In genomic region chr4:57099363-57099762, GRCh38 we compare ENCODE assay signal across 17 cellular contexts. TPM values are rescaled to one million over a fixed set of nuclear protein-coding genes. Genes with fewer than 3 reads are reported as not detected.
A peak's percentile ranks its signal among the peaks of the same experiment; 100 is the strongest.
DNase-seq lines count a peak whose midpoint lies in the region; ATAC-seq and TF ChIP-seq lines count a peak whose summit lies in the region.
"Had no signal": no experiment of that assay in that cellular context is flagged by ENCODE, and none has a peak within 500 bp of the region (broad histone marks: within the 10 kb centered on the region; RNA-seq: fewer than 3 reads in every experiment).

No MANE protein-coding gene starts in this region.

- H3K36me3 Mint-ChIP-seq in osteocyte (ENCODE audit: unreplicated experiment) = peaks cover 52% of the 10 kb centered on the region
- H3K36me3 Mint-ChIP-seq: activated naive CD8-positive, alpha-beta T cell treated with anti-CD3 and anti-CD28 coated beads, Interleukin-2, amount 10 ng/mL, durations not matched to agents 7 days and 5 days; naive B cell had no signal

- TF ChIP-seq POLR2A in transverse colon (IDR thresholded peaks at IDR 0.05) = no peak

- no peak overlapping the region for H3K9ac ChIP-seq in duodenal mucosa (ENCODE audit: low read depth in 1 of 2, low read length in 2 of 2)
- H3K9ac ChIP-seq: KMS-11 had no signal

- H3K27me3 Mint-ChIP-seq in osteocyte (ENCODE audit: unreplicated experiment) = no peaks in the 10 kb centered on the region
- H3K27me3 Mint-ChIP-seq: naive B cell had no signal

- intact Hi-C loops in Right ventricle myocardium superior (cut with DNase I) (no loop called here), transverse colon (cut with DNase I; ENCODE audit: low total_unique reads) (no loop called here)

- H3K4me3 Mint-ChIP-seq in osteocyte (ENCODE audit: unreplicated experiment) = no peak overlapping the region
- H3K4me3 Mint-ChIP-seq: activated CD4-positive, alpha-beta T cell treated with anti-CD3 and anti-CD28 coated beads, Interleukin-2, amount 10 ng/mL, durations not matched to agents 7 days and 5 days; activated naive CD8-positive, alpha-beta T cell treated with anti-CD3 and anti-CD28 coated beads, Interleukin-2, amount 10 ng/mL, durations not matched to agents 7 days and 5 days; naive B cell had no signal

- peak overlapping the region; percentile 95 for H3K27ac Mint-ChIP-seq in osteocyte (ENCODE audit: unreplicated experiment)
- H3K27ac Mint-ChIP-seq: activated CD4-positive, alpha-beta T cell treated with anti-CD3 and anti-CD28 coated beads, Interleukin-2, amount 10 ng/mL, durations not matched to agents 7 days and 5 days; activated naive CD8-positive, alpha-beta T cell treated with anti-CD3 and anti-CD28 coated beads, Interleukin-2, amount 10 ng/mL, durations not matched to agents 7 days and 5 days; naive B cell had no signal

- H3K36me3 ChIP-seq in cardiac muscle cell (no peaks in the 10 kb centered on the region), duodenal mucosa (ENCODE audit: control insufficient read depth in 1 of 2, insufficient read depth in 2 of 2, low read length in 2 of 2) (no peaks in the 10 kb centered on the region), transverse colon (no peaks in the 10 kb centered on the region)

- ATAC-seq in Right ventricle myocardium superior (ENCODE audit: poor library complexity) = no peak

- peak overlapping the region; percentile 88 for H3K27ac ChIP-seq in cardiac muscle cell
- H3K27ac ChIP-seq in duodenal mucosa (ENCODE audit: low read depth, low read length) = peak overlapping the region; percentile 5
- peak overlapping the region; percentile 61 to 88 (median 78) for H3K27ac ChIP-seq in transverse colon
- H3K27ac ChIP-seq in substantia nigra (ENCODE audit: low read depth, low read length, poor library complexity, severe bottlenecking) = no peak overlapping the region
- H3K27ac ChIP-seq: KMS-11 had no signal

- H3K4me3 ChIP-seq in cardiac muscle cell (no peak overlapping the region), duodenal mucosa (ENCODE audit: low read depth in 1 of 2, low read length in 2 of 2) (no peak overlapping the region), transverse colon (no peak overlapping the region)

- H3K9me3 ChIP-seq in cardiac muscle cell (ENCODE audit: low read depth) = no peaks in the 10 kb centered on the region
- no peaks in the 10 kb centered on the region for H3K9me3 ChIP-seq in duodenal mucosa (ENCODE audit: control insufficient read depth in 1 of 2, low read length in 2 of 2)
- H3K9me3 ChIP-seq in transverse colon = no peaks in the 10 kb centered on the region

- H3K9me3 Mint-ChIP-seq in osteocyte (ENCODE audit: unreplicated experiment) = no peaks in the 10 kb centered on the region
- H3K9me3 Mint-ChIP-seq: activated CD4-positive, alpha-beta T cell treated with anti-CD3 and anti-CD28 coated beads, Interleukin-2, amount 10 ng/mL, durations not matched to agents 7 days and 5 days; activated naive CD8-positive, alpha-beta T cell treated with anti-CD3 and anti-CD28 coated beads, Interleukin-2, amount 10 ng/mL, durations not matched to agents 7 days and 5 days; naive B cell had no signal

- DNase-seq in cardiac muscle cell (ENCODE audit: low read depth in 1 of 2, low spot score in 1 of 2) = no peak
- DNase-seq in Right ventricle myocardium superior = no peak
- no peak for DNase-seq in osteocyte (ENCODE audit: extremely low spot score, unreplicated experiment)
- no peak for DNase-seq in transverse colon
- DNase-seq in AG20443 (ENCODE audit: low spot score) = no peak
- DNase-seq in substantia nigra (lab: John Stamatoyannopoulos, UW) = no peak
- DNase-seq in EL = no peak
- DNase-seq: 8988T; activated CD4-positive, alpha-beta T cell treated with anti-CD3 and anti-CD28 coated beads, Interleukin-2, amount 10 ng/mL, durations not matched to agents 7 days and 5 days; activated naive CD8-positive, alpha-beta T cell treated with anti-CD3 and anti-CD28 coated beads, Interleukin-2, amount 10 ng/mL, durations not matched to agents 7 days and 5 days; activated T-cell treated with anti-CD3 and anti-CD28 coated beads, Interleukin-2, amount 50 U/mL, for 48 hours; naive B cell; NCI-H1417 treated with DMSO at 0.1 percent for 48 hours; NCI-H446 treated with DMSO at 0.1 percent for 48 hours; stimulated activated CD4-positive, alpha-beta T cell treated with anti-CD3 and anti-CD28 coated beads, Interleukin-4, amount 100 ng/mL, for 1 hour had no signal

- TF ChIP-seq EP300 in transverse colon (IDR thresholded peaks at IDR 0.05; ENCODE audit: low read depth) = no peak

- in situ Hi-C loops in transverse colon (cut with MboI; ENCODE audit: low pct_ligation_motif_present in 1 of 4, low pct_unique_long_range_greater_than_20kb in 1 of 4, low sequenced_read_pairs in 3 of 4) = no loop called here

- TF ChIP-seq CTCF in cardiac muscle cell (IDR thresholded peaks at IDR 0.05; ENCODE audit: low read depth, low read length) (no peak), osteocyte (IDR thresholded peaks at IDR 0.05) (no peak), transverse colon (IDR thresholded peaks at IDR 0.05) (no peak)

- no peaks in the 10 kb centered on the region for H3K27me3 ChIP-seq in cardiac muscle cell
- no peaks in the 10 kb centered on the region for H3K27me3 ChIP-seq in duodenal mucosa (ENCODE audit: control insufficient read depth in 1 of 2, insufficient read depth in 2 of 2, low read length in 2 of 2)
- H3K27me3 ChIP-seq in transverse colon = no peaks in the 10 kb centered on the region

- peaks cover 42% of the 10 kb centered on the region for H3K4me1 ChIP-seq in cardiac muscle cell (ENCODE audit: low read depth)
- H3K4me1 ChIP-seq in duodenal mucosa (ENCODE audit: control insufficient read depth in 1 of 2, insufficient read depth in 2 of 2, low read length in 2 of 2) = peaks cover 0 to 14% of the 10 kb centered on the region in 2 donors
- peaks cover 9 to 52% (median 28%) of the 10 kb centered on the region in 4 donors for H3K4me1 ChIP-seq in transverse colon

- 60 to 64% methylated on average over 2 of the region's 2 CpGs for WGBS in transverse colon (ENCODE audit: low coverage in 1 of 2), 2 donors

- peaks cover 98% of the 10 kb centered on the region for H3K4me1 Mint-ChIP-seq in osteocyte (ENCODE audit: unreplicated experiment)
- H3K4me1 Mint-ChIP-seq: activated CD4-positive, alpha-beta T cell treated with anti-CD3 and anti-CD28 coated beads, Interleukin-2, amount 10 ng/mL, durations not matched to agents 7 days and 5 days; activated naive CD8-positive, alpha-beta T cell treated with anti-CD3 and anti-CD28 coated beads, Interleukin-2, amount 10 ng/mL, durations not matched to agents 7 days and 5 days; naive B cell had no signal

RNA-seq across cellular contexts. Expression of gene IGFBP7, which starts 10.8 kb away (rescaled TPM):
- total RNA-seq in cardiac muscle cell (66.1 and 87.2 TPM in 2 replicates), Right ventricle myocardium superior (769 TPM), osteocyte (3,484 and 3,576 TPM in 2 replicates), transverse colon (100 to 1,000 TPM in 3 of 4 donors, 10 to 100 TPM in 1; 96.1 to 646 (median 126) TPM)
- polyA plus RNA-seq in cardiac muscle cell = 68.9 and 76.5 TPM in 2 replicates
